15 cellular contexts compared by ENCODE assay signal in the genomic region with DNA sequence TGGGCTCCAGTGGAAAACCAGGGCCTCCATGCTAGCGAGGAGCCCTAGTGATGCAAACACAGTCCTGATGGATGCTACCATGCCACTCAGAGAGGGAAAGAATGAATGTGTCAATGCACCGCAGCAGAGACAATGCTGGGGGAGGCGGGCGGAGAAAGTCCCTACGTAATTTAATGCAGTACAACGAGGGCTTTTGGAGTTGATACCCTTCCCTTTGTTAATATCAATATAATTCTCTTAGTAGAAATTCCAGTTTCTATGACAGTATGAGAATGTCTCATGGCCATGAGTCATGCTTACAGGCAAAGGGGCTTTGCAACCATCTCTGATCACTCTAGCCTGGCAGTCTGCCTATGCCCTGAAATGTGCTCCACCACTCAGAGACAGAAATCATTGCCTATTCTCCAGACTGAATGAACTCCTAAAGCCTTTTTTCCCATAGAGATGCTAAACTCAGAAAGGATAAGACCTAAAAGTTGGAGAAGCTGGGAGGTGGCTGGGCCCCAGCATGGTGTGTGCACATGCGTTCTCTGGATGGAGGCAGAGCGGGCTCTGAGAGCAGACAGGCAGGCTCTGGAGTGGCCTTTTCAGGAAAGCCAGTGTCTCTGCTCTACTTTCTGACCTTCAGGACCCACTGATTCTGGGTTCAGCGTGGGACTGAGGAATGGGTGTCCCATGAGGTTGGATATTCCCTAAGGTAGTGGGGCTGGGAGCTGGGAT. TPM values are rescaled to one million over a fixed set of nuclear protein-coding genes. Genes with fewer than 3 reads are reported as not detected.
A peak's percentile ranks its signal among the peaks of the same experiment; 100 is the strongest.
DNase-seq lines count a peak whose midpoint lies in the region; ATAC-seq, FAIRE-seq and TF ChIP-seq lines count a peak whose summit lies in the region.
"Had no signal": no experiment of that assay in that cellular context is flagged by ENCODE, and none has a peak within 500 bp of the region (broad histone marks: within the 10 kb centered on the region; RNA-seq: fewer than 3 reads in every experiment).

No MANE protein-coding gene starts in this region.

- POLR2A ChIA-PET in PC-9 (lab: Charles Lee; ENCODE audit: unreplicated experiment) = no interaction called here

- no peaks in the 10 kb centered on the region for H3K27me3 Mint-ChIP-seq in activated naive CD8-positive, alpha-beta T cell treated with anti-CD3 and anti-CD28 coated beads, Interleukin-2, amount 50 U/mL, for 24 hours

- H3K9me3 Mint-ChIP-seq in activated naive CD8-positive, alpha-beta T cell treated with anti-CD3 and anti-CD28 coated beads, Interleukin-2, amount 50 U/mL, for 24 hours = peaks cover 10% of the 10 kb centered on the region

- peaks cover 88% of the 10 kb centered on the region for H3K4me1 Mint-ChIP-seq in activated naive CD8-positive, alpha-beta T cell treated with anti-CD3 and anti-CD28 coated beads, Interleukin-2, amount 50 U/mL, for 24 hours

- H3K36me3 ChIP-seq in PC-9 (ENCODE audit: low read depth) = no peaks in the 10 kb centered on the region
- H3K36me3 ChIP-seq: esophagus muscularis mucosa, ovary, suprapubic skin had no signal

- no TSS peak for BruUV-seq in PC-9 (replicated peaks; lab: Mats Ljungman, UMichigan)

- CTCF ChIA-PET in PC-9 (lab: Charles Lee) = no interaction called here

- peak; percentile 70 for FAIRE-seq in GM12892 (lab: Jason Lieb, UNC)

- peaks cover 12% of the 10 kb centered on the region; the same call in 1 of the 2 replicates for H3K27me3 ChIP-seq in PC-9 (ENCODE audit: insufficient read depth, low read depth)
- H3K27me3 ChIP-seq: esophagus muscularis mucosa, ovary, suprapubic skin had no signal

- DNase-seq in GM12892 (ENCODE audit: insufficient read length) = no peak
- DNase-seq in activated CD4-positive, alpha-beta T cell treated with anti-CD3 and anti-CD28 coated beads, Interleukin-2, amount 50 U/mL, for 4 hours = peak; percentile 35 to 36
- DNase-seq in activated naive CD8-positive, alpha-beta T cell treated with anti-CD3 and anti-CD28 coated beads, Interleukin-2, amount 50 U/mL, for 24 hours = peak; percentile 53
- peak; percentile 63 to 64 for DNase-seq in stimulated activated CD4-positive, alpha-beta T cell treated with anti-CD3 and anti-CD28 coated beads, Interleukin-2, amount 100 ng/mL, for 24 hours
- DNase-seq in DMS153 (lab: John Stamatoyannopoulos, UW) = no peak
- no peak for DNase-seq in PC-9
- no peak for DNase-seq in sciatic nerve (ENCODE audit: low spot score)
- DNase-seq: C1 segment of cervical spinal cord; central memory CD4-positive, alpha-beta T cell; hippocampal formation; mesenchymal stem cell; ovary had no signal

- H3K36me3 Mint-ChIP-seq in activated naive CD8-positive, alpha-beta T cell treated with anti-CD3 and anti-CD28 coated beads, Interleukin-2, amount 50 U/mL, for 24 hours (ENCODE audit: low read depth) = peaks cover 12% of the 10 kb centered on the region

- H3K79me2 ChIP-seq in PC-9 (ENCODE audit: low read depth) = no peaks in the 10 kb centered on the region

- no peaks in the 10 kb centered on the region for H4K20me1 ChIP-seq in PC-9 (ENCODE audit: insufficient read depth)

- H3K4me1 ChIP-seq in PC-9 (replicated peaks; ENCODE audit: insufficient read depth) = no peaks in the 10 kb centered on the region
- H3K4me1 ChIP-seq: esophagus muscularis mucosa, suprapubic skin had no signal

- no peaks in the 10 kb centered on the region for H3K9me2 ChIP-seq in PC-9 (ENCODE audit: insufficient read depth)

- no peak overlapping the region for H3K27ac ChIP-seq in PC-9
- H3K27ac ChIP-seq: esophagus muscularis mucosa, ovary, suprapubic skin had no signal

- H3K27ac Mint-ChIP-seq in activated naive CD8-positive, alpha-beta T cell treated with anti-CD3 and anti-CD28 coated beads, Interleukin-2, amount 50 U/mL, for 24 hours = peak overlapping the region; percentile 99

- H3K4me3 ChIP-seq in PC-9 = no peak overlapping the region
- H3K4me3 ChIP-seq: esophagus muscularis mucosa, ovary, suprapubic skin had no signal

- H2AFZ ChIP-seq in PC-9 = no peak overlapping the region

- no peak for TF ChIP-seq POLR2A in GM12892 (IDR thresholded peaks at IDR 0.05; ENCODE audit: low read depth, low read length)

- H3F3A ChIP-seq in PC-9 (ENCODE audit: insufficient read depth, low read depth) = no peaks in the 10 kb centered on the region

- no peaks in the 10 kb centered on the region for H3K9me3 ChIP-seq in PC-9 (ENCODE audit: insufficient read depth, low read depth)
- H3K9me3 ChIP-seq: ovary, suprapubic skin had no signal

- no peak for TF ChIP-seq CTCF in PC-9 (conservative IDR thresholded peaks at IDR 0.05)

- ATAC-seq in activated naive CD8-positive, alpha-beta T cell treated with anti-CD3 and anti-CD28 coated beads, Interleukin-2, amount 50 U/mL, for 24 hours = peak; percentile 63
- no peak for ATAC-seq in GM21576 (IDR thresholded peaks at IDR 0.05; ENCODE audit: unreplicated experiment)
- no peak for ATAC-seq in sciatic nerve

- no peak overlapping the region for H3K4me2 ChIP-seq in PC-9

- peak overlapping the region; percentile 66 for H3K4me3 Mint-ChIP-seq in activated naive CD8-positive, alpha-beta T cell treated with anti-CD3 and anti-CD28 coated beads, Interleukin-2, amount 50 U/mL, for 24 hours

- intact Hi-C loops in PC-9 (cut with micrococcal nuclease; ENCODE audit: unreplicated experiment) (no loop called here), sciatic nerve (cut with DNase I) (no loop called here)

RNA-seq across cellular contexts. Expression of gene GIMAP2, which starts 20.3 kb away (rescaled TPM):
- 29.7 TPM for polyA plus RNA-seq in GM12892 (2012; ENCODE audit: missing spikeins)
- 0.55 and 0.81 TPM in 2 replicates for total RNA-seq in PC-9 (2021)
- 11.7 TPM for total RNA-seq in sciatic nerve

RNA-seq across cellular contexts. Expression of gene GIMAP6, which starts 33.0 kb away (rescaled TPM):
- polyA plus RNA-seq in GM12892 (2012; ENCODE audit: missing spikeins) = 34.6 TPM
- total RNA-seq in PC-9 (2021) = not detected in 2 replicates
- total RNA-seq in sciatic nerve = 32.7 TPM

RNA-seq across cellular contexts. Expression of gene GIMAP1, which starts 51.2 kb away (rescaled TPM):
- polyA plus RNA-seq in GM12892 (2012; ENCODE audit: missing spikeins) = 1.3 TPM
- total RNA-seq in PC-9 (2021) = not detected in 2 replicates
- total RNA-seq in sciatic nerve = 8.5 TPM

Comparison
In these comparisons a context has a peak if more than half of its experiments do, and no peak if none do; other contexts are left out.
1. DNase-seq: peak in activated CD4-positive, alpha-beta T cell treated with anti-CD3 and anti-CD28 coated beads, Interleukin-2, amount 50 U/mL, for 4 hours (2 of 2), activated naive CD8-positive, alpha-beta T cell treated with anti-CD3 and anti-CD28 coated beads, Interleukin-2, amount 50 U/mL, for 24 hours (single experiment) and stimulated activated CD4-positive, alpha-beta T cell treated with anti-CD3 and anti-CD28 coated beads, Interleukin-2, amount 100 ng/mL, for 24 hours (2 of 2); none in GM12892 (single experiment), DMS153 (single experiment), PC-9 (0 of 2) and sciatic nerve (single experiment).
2. RNA of gene GIMAP6, which starts 33.0 kb away (total RNA-seq): 32.7 TPM in sciatic nerve (single experiment); not detected in PC-9; every median in the first group is over 10 times any median in the second.